ENCODE assay signal across 11 cellular contexts in genomic region chr6:46175446-46175845, GRCh38. TPM values are rescaled to one million over a fixed set of nuclear protein-coding genes. Genes with fewer than 3 reads are reported as not detected.
DNase-seq lines count a peak whose midpoint lies in the region; ATAC-seq and FAIRE-seq lines count a peak whose summit lies in the region.
"Had no signal": no experiment of that assay in that cellular context is flagged by ENCODE, and none has a peak within 500 bp of the region (broad histone marks: within the 10 kb centered on the region; RNA-seq: fewer than 3 reads in every experiment).

No MANE protein-coding gene starts in this region.

- H3K4me1 Mint-ChIP-seq in activated CD4-positive, alpha-beta T cell treated with anti-CD3 and anti-CD28 coated beads, Interleukin-2, amount 10 ng/mL, durations not matched to agents 7 days and 5 days: peaks cover 30% of the 10 kb centered on the region

- H3K9me3 Mint-ChIP-seq in activated CD4-positive, alpha-beta T cell treated with anti-CD3 and anti-CD28 coated beads, Interleukin-2, amount 10 ng/mL, durations not matched to agents 7 days and 5 days: no peaks in the 10 kb centered on the region

- peaks cover 0 to 2% of the 10 kb centered on the region in 2 donors for H3K27me3 ChIP-seq in small intestine (ENCODE audit: control insufficient read depth in 2 of 2, insufficient read depth in 2 of 2, low read length in 2 of 2)

- H3K9me3 ChIP-seq in small intestine (ENCODE audit: control insufficient read depth, low read depth): no peaks in the 10 kb centered on the region

- no peaks in the 10 kb centered on the region for H3K36me3 ChIP-seq in small intestine (ENCODE audit: control insufficient read depth in 2 of 2, insufficient read depth in 2 of 2, low read length in 2 of 2)

- peak overlapping the region; percentile 26 for H3K4me3 Mint-ChIP-seq in activated CD4-positive, alpha-beta T cell treated with anti-CD3 and anti-CD28 coated beads, Interleukin-2, amount 10 ng/mL, durations not matched to agents 7 days and 5 days
- H3K4me3 Mint-ChIP-seq: activated naive CD8-positive, alpha-beta T cell had no signal

- H3K36me3 Mint-ChIP-seq in activated CD4-positive, alpha-beta T cell treated with anti-CD3 and anti-CD28 coated beads, Interleukin-2, amount 10 ng/mL, durations not matched to agents 7 days and 5 days (ENCODE audit: low read depth): no peaks in the 10 kb centered on the region
- H3K36me3 Mint-ChIP-seq: activated naive CD8-positive, alpha-beta T cell had no signal

- POLR2A ChIA-PET in activated CD4-positive, alpha-beta T cell treated with anti-CD3 and anti-CD28 coated beads, Interleukin-2, amount 10 ng/mL, durations not matched to agents 7 days and 5 days (lab: Charles Lee): no interaction called here

- peak; percentile 50 for DNase-seq in activated CD4-positive, alpha-beta T cell treated with anti-CD3 and anti-CD28 coated beads, Interleukin-2, amount 10 ng/mL, durations not matched to agents 7 days and 5 days
- DNase-seq in activated CD4-positive, alpha-beta T cell treated with anti-CD3 and anti-CD28 coated beads for 48 hours: no peak
- DNase-seq in small intestine (peak; percentile 64), A172 (ENCODE audit: low spot score) (no peak), left ventricle myocardium superior (no peak), NCI-H2029 (lab: John Stamatoyannopoulos, UW) (no peak)
- DNase-seq: mammary epithelial cell had no signal

- intact Hi-C loops in left ventricle myocardium superior (cut with micrococcal nuclease): no loop called here

- peak overlapping the region; percentile 88 for H3K27ac Mint-ChIP-seq in activated CD4-positive, alpha-beta T cell treated with anti-CD3 and anti-CD28 coated beads, Interleukin-2, amount 10 ng/mL, durations not matched to agents 7 days and 5 days
- H3K27ac Mint-ChIP-seq: activated naive CD8-positive, alpha-beta T cell had no signal

- CTCF ChIA-PET in activated CD4-positive, alpha-beta T cell treated with anti-CD3 and anti-CD28 coated beads, Interleukin-2, amount 10 ng/mL, durations not matched to agents 7 days and 5 days (lab: Charles Lee): no interaction called here

- FAIRE-seq in small intestine (lab: Jason Lieb, UNC): no peak

- no peaks in the 10 kb centered on the region for H3K4me1 ChIP-seq in small intestine (ENCODE audit: control insufficient read depth in 2 of 2, insufficient read depth in 1 of 2, low read depth in 1 of 2, low read length in 1 of 2)

- ATAC-seq in GM21717 (IDR thresholded peaks at IDR 0.05; ENCODE audit: unreplicated experiment) (peak; percentile 73), HG03439 (IDR thresholded peaks at IDR 0.05; ENCODE audit: unreplicated experiment) (peak; percentile 78), left ventricle myocardium superior (no peak)
- ATAC-seq: SK-N-SH treated with all-trans-retinoic acid at 6 μM for 48 hours had no signal

- H3K27ac ChIP-seq in small intestine (ENCODE audit: low read depth in 1 of 2, low read length in 1 of 2): peak overlapping the region in 1 of 2 donors; percentile 43

- H3K4me3 ChIP-seq in small intestine (ENCODE audit: low read depth in 1 of 2, low read length in 2 of 2): no peak overlapping the region

- 72 to 92% (median 74%) methylated on average over 4 of the region's 4 CpGs for WGBS in small intestine, 3 donors

- peaks cover 63% of the 10 kb centered on the region for H3K27me3 Mint-ChIP-seq in activated CD4-positive, alpha-beta T cell treated with anti-CD3 and anti-CD28 coated beads, Interleukin-2, amount 10 ng/mL, durations not matched to agents 7 days and 5 days
- H3K27me3 Mint-ChIP-seq: activated naive CD8-positive, alpha-beta T cell had no signal

RNA-seq across cellular contexts. Expression of gene ENPP5, which starts 4.7 kb away (rescaled TPM):
- under 1 TPM; 0.07 to 0.23 TPM for total RNA-seq in activated CD4-positive, alpha-beta T cell treated with anti-CD3 and anti-CD28 coated beads, Interleukin-2, amount 10 ng/mL, durations not matched to agents 7 days and 5 days
- 1 to 10 TPM in 1 of 3 donors, under 1 TPM in 2; 0.67 to 1.4 (median 0.81) TPM for polyA plus RNA-seq in small intestine
- total RNA-seq in A172 (2014; rRNA removed; shearing (Covaris generic)): not detected in 2 replicates
- 3.2 TPM for total RNA-seq in left ventricle myocardium superior

RNA-seq across cellular contexts. Expression of gene ENPP4, which starts 45.7 kb away (rescaled TPM):
- 1 to 10 TPM; 5.0 to 6.7 TPM for total RNA-seq in activated CD4-positive, alpha-beta T cell treated with anti-CD3 and anti-CD28 coated beads, Interleukin-2, amount 10 ng/mL, durations not matched to agents 7 days and 5 days
- polyA plus RNA-seq in small intestine: 1 to 10 TPM; 4.0 to 7.7 (median 5.4) TPM
- not detected in 2 replicates for total RNA-seq in A172 (2014; rRNA removed; shearing (Covaris generic))
- 21.3 TPM for total RNA-seq in left ventricle myocardium superior

Comparison
In these comparisons a context has a peak if more than half of its experiments do, and no peak if none do; other contexts are left out.
1. DNase-seq: peak in activated CD4-positive, alpha-beta T cell treated with anti-CD3 and anti-CD28 coated beads, Interleukin-2, amount 10 ng/mL, durations not matched to agents 7 days and 5 days (single experiment) and small intestine (single experiment); none in activated CD4-positive, alpha-beta T cell treated with anti-CD3 and anti-CD28 coated beads for 48 hours (single experiment), A172 (single experiment), left ventricle myocardium superior (single experiment) and NCI-H2029 (single experiment).